9 cellular contexts compared by ENCODE assay signal in genomic region chr9:133619791-133620190, GRCh38. TPM values are rescaled to one million over a fixed set of nuclear protein-coding genes. Genes with fewer than 3 reads are reported as not detected.
DNase-seq lines count a peak whose midpoint lies in the region; ATAC-seq and TF ChIP-seq lines count a peak whose summit lies in the region.
"Had no signal": no experiment of that assay in that cellular context is flagged by ENCODE, and none has a peak within 500 bp of the region (broad histone marks: within the 10 kb centered on the region; RNA-seq: fewer than 3 reads in every experiment).

No MANE protein-coding gene starts in this region.

- peaks cover 14% of the 10 kb centered on the region for H3K27me3 Mint-ChIP-seq in activated CD4-positive, alpha-beta T cell treated with anti-CD3 and anti-CD28 coated beads, Interleukin-2, amount 10 ng/mL, durations not matched to agents 7 days and 5 days

- no peaks in the 10 kb centered on the region for H3K36me3 Mint-ChIP-seq in activated CD4-positive, alpha-beta T cell treated with anti-CD3 and anti-CD28 coated beads, Interleukin-2, amount 10 ng/mL, durations not matched to agents 7 days and 5 days (ENCODE audit: low read depth)

- DNase-seq in LNCaP clone FGC (ENCODE audit: low read depth) (peak; percentile 14), glomerular visceral epithelial cell (ENCODE audit: extremely low spot score) (peak; percentile 12), COLO829 (ENCODE audit: low spot score) (no peak), DMS53 treated with DMSO at 0.1 percent for 48 hours (lab: John Stamatoyannopoulos, UW; ENCODE audit: unreplicated experiment) (no peak)
- DNase-seq in activated CD4-positive, alpha-beta T cell treated with anti-CD3 and anti-CD28 coated beads, Interleukin-2, amount 10 ng/mL, durations not matched to agents 7 days and 5 days = peak; percentile 71
- DNase-seq in stimulated activated CD8-positive, alpha-beta memory T cell treated with anti-CD3 and anti-CD28 coated beads, Interleukin-7, amount 100 ng/mL, for 1 hour (ENCODE audit: low read depth in 2 of 2) = peak; percentile 6 to 23

- no peak for TF ChIP-seq CTCF in LNCaP clone FGC (IDR thresholded peaks at IDR 0.05; ENCODE audit: control insufficient read depth, extremely low read depth, insufficient read depth)

- peaks cover 42% of the 10 kb centered on the region for H3K4me1 Mint-ChIP-seq in activated CD4-positive, alpha-beta T cell treated with anti-CD3 and anti-CD28 coated beads, Interleukin-2, amount 10 ng/mL, durations not matched to agents 7 days and 5 days

- no peak overlapping the region for H3K4me3 ChIP-seq in LNCaP clone FGC (ENCODE audit: low read depth, low read length)

- no peak overlapping the region for H3K27ac Mint-ChIP-seq in activated CD4-positive, alpha-beta T cell treated with anti-CD3 and anti-CD28 coated beads, Interleukin-2, amount 10 ng/mL, durations not matched to agents 7 days and 5 days

- H3K9me3 Mint-ChIP-seq in activated CD4-positive, alpha-beta T cell treated with anti-CD3 and anti-CD28 coated beads, Interleukin-2, amount 10 ng/mL, durations not matched to agents 7 days and 5 days = peaks cover 2% of the 10 kb centered on the region

- ATAC-seq in HG02759 (IDR thresholded peaks at IDR 0.05; ENCODE audit: unreplicated experiment) = no peak
- ATAC-seq in GM18907 (IDR thresholded peaks at IDR 0.05; ENCODE audit: unreplicated experiment) = no peak

- peak overlapping the region; percentile 33 for H3K4me3 Mint-ChIP-seq in activated CD4-positive, alpha-beta T cell treated with anti-CD3 and anti-CD28 coated beads, Interleukin-2, amount 10 ng/mL, durations not matched to agents 7 days and 5 days

- CTCF ChIA-PET in activated CD4-positive, alpha-beta T cell treated with anti-CD3 and anti-CD28 coated beads, Interleukin-2, amount 10 ng/mL, durations not matched to agents 7 days and 5 days (lab: Charles Lee) = no interaction called here

- POLR2A ChIA-PET in activated CD4-positive, alpha-beta T cell treated with anti-CD3 and anti-CD28 coated beads, Interleukin-2, amount 10 ng/mL, durations not matched to agents 7 days and 5 days (lab: Charles Lee) = no interaction called here

RNA-seq across cellular contexts. Expression of gene FAM163B, which starts 10.6 kb away (rescaled TPM):
- total RNA-seq in activated CD4-positive, alpha-beta T cell treated with anti-CD3 and anti-CD28 coated beads, Interleukin-2, amount 10 ng/mL, durations not matched to agents 7 days and 5 days = not detected
- total RNA-seq: skeletal muscle tissue had no signal

RNA-seq across cellular contexts. Expression of gene DBH, which starts 16.4 kb away (rescaled TPM):
- not detected for total RNA-seq in activated CD4-positive, alpha-beta T cell treated with anti-CD3 and anti-CD28 coated beads, Interleukin-2, amount 10 ng/mL, durations not matched to agents 7 days and 5 days
- total RNA-seq: skeletal muscle tissue had no signal

Comparison
In these comparisons a context has a peak if more than half of its experiments do, and no peak if none do; other contexts are left out.
1. DNase-seq: peak in LNCaP clone FGC (single experiment), activated CD4-positive, alpha-beta T cell treated with anti-CD3 and anti-CD28 coated beads, Interleukin-2, amount 10 ng/mL, durations not matched to agents 7 days and 5 days (single experiment), glomerular visceral epithelial cell (single experiment) and stimulated activated CD8-positive, alpha-beta memory T cell treated with anti-CD3 and anti-CD28 coated beads, Interleukin-7, amount 100 ng/mL, for 1 hour (2 of 2); none in COLO829 (single experiment) and DMS53 treated with DMSO at 0.1 percent for 48 hours (single experiment).